In the genomic region with DNA sequence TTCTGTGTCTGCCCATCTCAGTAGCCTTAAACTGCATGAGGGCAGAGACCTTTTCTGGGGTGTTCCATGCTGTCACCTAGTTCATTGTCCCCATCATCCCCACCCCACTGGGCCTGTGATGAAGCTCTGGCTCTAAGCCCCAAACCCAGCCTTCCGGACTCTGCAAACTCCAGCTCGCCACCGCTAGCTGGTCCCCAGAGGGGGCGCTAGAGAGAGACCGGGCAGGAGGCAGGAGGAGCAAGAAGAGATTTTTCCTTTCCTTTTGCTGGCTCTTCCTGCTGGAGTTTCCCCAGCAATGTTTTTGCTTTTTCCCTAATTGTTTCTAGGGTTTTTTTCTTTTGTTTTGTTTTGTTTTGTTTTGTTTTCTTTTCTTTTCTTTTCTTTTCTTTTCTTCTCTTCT, we compare ENCODE assay signal across 10 cellular contexts.
DNase-seq lines count a peak whose midpoint lies in the region; ATAC-seq and TF ChIP-seq lines count a peak whose summit lies in the region.
"Had no signal": no experiment of that assay in that cellular context is flagged by ENCODE, and none has a peak within 500 bp of the region (broad histone marks: within the 10 kb centered on the region; RNA-seq: fewer than 3 reads in every experiment).

No MANE protein-coding gene starts in this region.

- H3K36me3 Mint-ChIP-seq in activated naive CD8-positive, alpha-beta T cell treated with anti-CD3 and anti-CD28 coated beads, Interleukin-2, amount 50 U/mL, for 24 hours (ENCODE audit: low read depth), result no peaks in the 10 kb centered on the region
- no peaks in the 10 kb centered on the region for H3K36me3 Mint-ChIP-seq in activated naive CD8-positive, alpha-beta T cell treated with anti-CD3 and anti-CD28 coated beads for 36 hours
- H3K36me3 Mint-ChIP-seq in activated CD8-positive, alpha-beta memory T cell treated with anti-CD3 and anti-CD28 coated beads, Interleukin-2, amount 10 ng/mL, durations not matched to agents 7 days and 5 days, result no peaks in the 10 kb centered on the region

- H3F3A ChIP-seq in smooth muscle cell (ENCODE audit: low read depth), result no peaks in the 10 kb centered on the region

- no peak overlapping the region for H3K4me3 Mint-ChIP-seq in activated naive CD8-positive, alpha-beta T cell treated with anti-CD3 and anti-CD28 coated beads, Interleukin-2, amount 50 U/mL, for 24 hours
- no peak overlapping the region for H3K4me3 Mint-ChIP-seq in activated naive CD8-positive, alpha-beta T cell treated with anti-CD3 and anti-CD28 coated beads for 36 hours
- no peak overlapping the region for H3K4me3 Mint-ChIP-seq in activated CD8-positive, alpha-beta memory T cell treated with anti-CD3 and anti-CD28 coated beads, Interleukin-2, amount 10 ng/mL, durations not matched to agents 7 days and 5 days

- H2AFZ ChIP-seq in smooth muscle cell (ENCODE audit: low read depth), result no peak overlapping the region
- H2AFZ ChIP-seq: parathyroid adenoma had no signal

- H3K9me3 Mint-ChIP-seq in activated naive CD8-positive, alpha-beta T cell treated with anti-CD3 and anti-CD28 coated beads, Interleukin-2, amount 50 U/mL, for 24 hours, result no peaks in the 10 kb centered on the region
- H3K9me3 Mint-ChIP-seq in activated naive CD8-positive, alpha-beta T cell treated with anti-CD3 and anti-CD28 coated beads for 36 hours, result no peaks in the 10 kb centered on the region
- no peaks in the 10 kb centered on the region for H3K9me3 Mint-ChIP-seq in activated CD8-positive, alpha-beta memory T cell treated with anti-CD3 and anti-CD28 coated beads, Interleukin-2, amount 10 ng/mL, durations not matched to agents 7 days and 5 days (ENCODE audit: low read depth)

- 11% methylated on average over 5 of the region's 5 CpGs for WGBS in smooth muscle cell (ENCODE audit: low lambda C conversion rate)

- no peaks in the 10 kb centered on the region for H3K4me1 Mint-ChIP-seq in activated naive CD8-positive, alpha-beta T cell treated with anti-CD3 and anti-CD28 coated beads, Interleukin-2, amount 50 U/mL, for 24 hours
- H3K4me1 Mint-ChIP-seq in activated naive CD8-positive, alpha-beta T cell treated with anti-CD3 and anti-CD28 coated beads for 36 hours, result no peaks in the 10 kb centered on the region
- no peaks in the 10 kb centered on the region for H3K4me1 Mint-ChIP-seq in activated CD8-positive, alpha-beta memory T cell treated with anti-CD3 and anti-CD28 coated beads, Interleukin-2, amount 10 ng/mL, durations not matched to agents 7 days and 5 days

- H3K4me2 ChIP-seq in smooth muscle cell, result no peak overlapping the region

- peaks cover 3% of the 10 kb centered on the region for H3K27me3 Mint-ChIP-seq in activated naive CD8-positive, alpha-beta T cell treated with anti-CD3 and anti-CD28 coated beads, Interleukin-2, amount 50 U/mL, for 24 hours
- peaks cover 5% of the 10 kb centered on the region for H3K27me3 Mint-ChIP-seq in activated naive CD8-positive, alpha-beta T cell treated with anti-CD3 and anti-CD28 coated beads for 36 hours
- H3K27me3 Mint-ChIP-seq in activated CD8-positive, alpha-beta memory T cell treated with anti-CD3 and anti-CD28 coated beads, Interleukin-2, amount 10 ng/mL, durations not matched to agents 7 days and 5 days, result no peaks in the 10 kb centered on the region

- H3K9ac ChIP-seq in smooth muscle cell (ENCODE audit: low read depth), result no peak overlapping the region
- H3K9ac ChIP-seq: parathyroid adenoma had no signal

- no peak overlapping the region for H3K27ac ChIP-seq in smooth muscle cell (ENCODE audit: low read depth)
- H3K27ac ChIP-seq: parathyroid adenoma, tibial artery had no signal

- no peaks in the 10 kb centered on the region for H3K4me1 ChIP-seq in smooth muscle cell (ENCODE audit: low read depth)
- H3K4me1 ChIP-seq: parathyroid adenoma, tibial artery had no signal

- H3K79me2 ChIP-seq in smooth muscle cell (ENCODE audit: low read depth), result no peaks in the 10 kb centered on the region
- H3K79me2 ChIP-seq: parathyroid adenoma had no signal

- no peak for ATAC-seq in activated naive CD8-positive, alpha-beta T cell treated with anti-CD3 and anti-CD28 coated beads, Interleukin-2, amount 50 U/mL, for 24 hours
- ATAC-seq in HG03571 (IDR thresholded peaks at IDR 0.05; ENCODE audit: unreplicated experiment) (no peak), left lobe of liver (no peak)
- ATAC-seq in activated CD8-positive, alpha-beta memory T cell treated with anti-CD3 and anti-CD28 coated beads, Interleukin-2, amount 10 ng/mL, durations not matched to agents 7 days and 5 days, result no peak

- H3K36me3 ChIP-seq in smooth muscle cell (ENCODE audit: low read depth), result no peaks in the 10 kb centered on the region
- H3K36me3 ChIP-seq: tibial artery had no signal

- peak; percentile 35 for TF ChIP-seq CTCF in smooth muscle cell (IDR thresholded peaks at IDR 0.05; ENCODE audit: borderline replicate concordance, insufficient read depth, poor library complexity, severe bottlenecking)

- no peak overlapping the region for H3K4me3 ChIP-seq in smooth muscle cell
- H3K4me3 ChIP-seq: tibial artery had no signal

- DNase-seq in activated naive CD8-positive, alpha-beta T cell treated with anti-CD3 and anti-CD28 coated beads, Interleukin-2, amount 50 U/mL, for 24 hours, result peak; percentile 4
- DNase-seq in activated naive CD8-positive, alpha-beta T cell treated with anti-CD3 and anti-CD28 coated beads for 36 hours, result no peak
- DNase-seq in M059J (ENCODE audit: low read depth) (peak; percentile 19), ecto neural progenitor cell (ENCODE audit: low spot score) (peak; percentile 68), smooth muscle cell (lab: John Stamatoyannopoulos, UW; ENCODE audit: unreplicated experiment) (no peak), left lobe of liver (ENCODE audit: low spot score) (no peak)
- DNase-seq in activated CD8-positive, alpha-beta memory T cell treated with anti-CD3 and anti-CD28 coated beads, Interleukin-2, amount 10 ng/mL, durations not matched to agents 7 days and 5 days, result no peak
- DNase-seq: tibial artery had no signal

- H4K20me1 ChIP-seq in smooth muscle cell (ENCODE audit: low read depth), result no peaks in the 10 kb centered on the region

- no peak overlapping the region for H3K27ac Mint-ChIP-seq in activated naive CD8-positive, alpha-beta T cell treated with anti-CD3 and anti-CD28 coated beads, Interleukin-2, amount 50 U/mL, for 24 hours
- H3K27ac Mint-ChIP-seq in activated naive CD8-positive, alpha-beta T cell treated with anti-CD3 and anti-CD28 coated beads for 36 hours, result no peak overlapping the region
- H3K27ac Mint-ChIP-seq in activated CD8-positive, alpha-beta memory T cell treated with anti-CD3 and anti-CD28 coated beads, Interleukin-2, amount 10 ng/mL, durations not matched to agents 7 days and 5 days, result no peak overlapping the region

- no peaks in the 10 kb centered on the region for H3K27me3 ChIP-seq in smooth muscle cell (ENCODE audit: low read depth)

- H3K9me3 ChIP-seq in smooth muscle cell (replicated peaks; ENCODE audit: low read depth), result no peaks in the 10 kb centered on the region
- H3K9me3 ChIP-seq: tibial artery had no signal

- CTCF ChIA-PET in activated CD8-positive, alpha-beta memory T cell treated with anti-CD3 and anti-CD28 coated beads, Interleukin-2, amount 10 ng/mL, durations not matched to agents 7 days and 5 days (lab: Charles Lee), result no interaction called here

Comparison
In these comparisons a context has a peak if more than half of its experiments do, and no peak if none do; other contexts are left out.
1. DNase-seq: peak in activated naive CD8-positive, alpha-beta T cell treated with anti-CD3 and anti-CD28 coated beads, Interleukin-2, amount 50 U/mL, for 24 hours (single experiment), M059J (single experiment) and ecto neural progenitor cell (single experiment); none in activated naive CD8-positive, alpha-beta T cell treated with anti-CD3 and anti-CD28 coated beads for 36 hours (single experiment), smooth muscle cell (single experiment), activated CD8-positive, alpha-beta memory T cell treated with anti-CD3 and anti-CD28 coated beads, Interleukin-2, amount 10 ng/mL, durations not matched to agents 7 days and 5 days (single experiment) and left lobe of liver (single experiment).